ENCODE assay signal across 1 cellular context in the genomic region with DNA sequence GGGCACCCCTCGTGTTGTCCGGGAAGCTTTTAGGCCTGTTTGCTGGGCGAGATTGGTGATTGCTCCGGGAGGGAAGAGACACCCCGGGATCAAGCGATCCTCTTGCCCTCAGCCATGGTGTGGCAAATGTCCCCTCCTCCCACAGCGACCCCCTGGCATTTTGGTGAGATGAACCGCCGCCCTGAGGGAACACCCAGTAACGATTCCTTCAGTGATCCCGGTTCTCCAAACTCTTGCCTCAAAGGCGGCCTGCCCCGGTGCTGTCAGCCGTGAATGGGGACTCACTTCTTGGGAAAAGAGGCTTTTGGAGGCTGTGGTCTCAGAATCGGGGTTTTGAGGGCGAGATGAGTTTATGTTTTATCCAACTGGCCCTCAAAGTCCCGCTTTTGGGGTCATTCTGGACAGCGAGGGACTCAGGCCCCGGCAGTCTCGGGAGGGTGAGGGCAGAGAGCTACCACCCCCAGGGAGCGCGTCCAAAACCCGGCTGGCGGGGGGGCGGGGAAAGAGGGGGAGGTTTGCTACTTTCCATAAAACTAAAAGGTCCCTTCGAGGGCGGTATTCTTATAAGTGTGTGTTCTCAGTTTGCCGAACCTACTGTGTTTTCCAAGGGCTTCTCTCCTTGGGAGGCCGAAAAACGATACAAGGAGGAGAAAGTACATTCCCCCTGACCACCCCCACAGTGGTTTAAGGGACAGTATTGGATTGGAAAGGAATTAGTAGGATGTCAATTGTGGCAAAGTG.
TF ChIP-seq lines count a peak whose summit lies in the region.

No MANE protein-coding gene starts in this region.

TF ChIP-seq in H1, 55 proteins besides CTCF, POLR2A, EP300 and RAD21 (continued from another document):
- TF ChIP-seq SIN3A (conservative IDR thresholded peaks at IDR 0.05 in 1 of 2, IDR thresholded peaks at IDR 0.05 in 1 of 2; ENCODE audit: low read depth in 1 of 2, low read length in 2 of 2): peak; percentile 57 to 77; a peak in 1 of 4 replicates
- TF ChIP-seq TEAD4 (IDR thresholded peaks at IDR 0.05; ENCODE audit: low read depth, low read length): no peak
- peak; percentile 9 for TF ChIP-seq SAP30 (IDR thresholded peaks at IDR 0.05; ENCODE audit: insufficient read depth, insufficient replicate concordance, low read length)
- no peak for TF ChIP-seq GABPA (IDR thresholded peaks at IDR 0.05; ENCODE audit: borderline replicate concordance, insufficient read depth, low read length)
TF ChIP-seq in H1: peak in this region for 3.
